ENCODE assay signal across 22 cellular contexts in the genomic region with DNA sequence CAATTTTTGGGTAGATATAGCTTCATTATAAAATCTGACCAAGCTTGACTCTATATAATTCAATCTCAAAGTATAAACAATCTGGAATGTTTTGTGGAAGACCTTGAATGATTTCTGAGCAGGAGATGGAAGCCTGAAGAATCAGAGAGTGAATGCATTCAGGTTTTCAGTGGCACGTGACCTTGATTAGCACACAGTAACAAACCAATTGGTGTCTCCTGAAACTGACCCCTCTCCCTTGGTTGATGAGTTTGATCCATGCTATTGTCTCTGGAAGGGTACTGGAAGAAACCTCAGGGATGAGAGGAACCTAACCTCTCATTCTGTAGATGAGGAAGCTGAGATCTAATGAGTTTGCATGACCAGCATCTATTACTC. TPM values are rescaled to one million over a fixed set of nuclear protein-coding genes. Genes with fewer than 3 reads are reported as not detected.
"Had no signal": no experiment of that assay in that cellular context is flagged by ENCODE, and none has a peak within 500 bp of the region (broad histone marks: within the 10 kb centered on the region; RNA-seq: fewer than 3 reads in every experiment).

No MANE protein-coding gene starts in this region.

- H3K36me3 ChIP-seq: ascending aorta, brain microvascular endothelial cell, esophagus muscularis mucosa, pancreas, upper lobe of right lung had no signal

- H3K36me3 Mint-ChIP-seq: activated naive CD4-positive, alpha-beta T cell treated with anti-CD3 and anti-CD28 coated beads, Interleukin-2, amount 50 U/mL, for 72 hours had no signal

- DNase-seq: activated gamma-delta T cell; effector memory CD4-positive, alpha-beta T cell; T1000 had no signal

- H2AFZ ChIP-seq: hepatocyte had no signal

- H3K4me2 ChIP-seq: hepatocyte had no signal

- H3K79me2 ChIP-seq: hepatocyte had no signal

- H3K4me1 ChIP-seq: ascending aorta, esophagus muscularis mucosa, psoas muscle, upper lobe of right lung had no signal

- H3K27ac Mint-ChIP-seq: activated CD4-positive, alpha-beta T cell treated with anti-CD3 and anti-CD28 coated beads, Interleukin-2, amount 10 ng/mL, durations not matched to agents 24 days and 14 days; activated CD8-positive, alpha-beta T cell treated with anti-CD3 and anti-CD28 coated beads for 36 hours; activated naive CD4-positive, alpha-beta T cell treated with anti-CD3 and anti-CD28 coated beads, Interleukin-2, amount 50 U/mL, for 72 hours; activated T-helper 1 cell treated with anti-CD3 and anti-CD28 coated beads, Interleukin-12 subunit alpha, Interleukin-12 subunit beta, Interleukin-2, Interleukin-4 antibody, amounts not matched to agents 30 ng/mL and 10 ng/mL and 1 ng/mL, durations not matched to agents 14 hours and 24 hours and 36 hours; T-helper 1 cell treated with Interleukin-12 subunit alpha and Interleukin-12 subunit beta and Interleukin-4 antibody, amounts not matched to agents 30 μg/mL and 1 μg/mL, for 36 hours had no signal

- H3K9me3 ChIP-seq: ascending aorta, esophagus muscularis mucosa, pancreas, psoas muscle, upper lobe of right lung had no signal

- H3K27ac ChIP-seq: ascending aorta, brain microvascular endothelial cell, esophagus muscularis mucosa, hepatocyte, psoas muscle, upper lobe of right lung had no signal

- H3K9me3 Mint-ChIP-seq: activated CD4-positive, alpha-beta T cell treated with anti-CD3 and anti-CD28 coated beads, Interleukin-2, amount 10 ng/mL, durations not matched to agents 24 days and 14 days; activated CD8-positive, alpha-beta T cell treated with anti-CD3 and anti-CD28 coated beads for 36 hours; activated naive CD4-positive, alpha-beta T cell treated with anti-CD3 and anti-CD28 coated beads, Interleukin-2, amount 50 U/mL, for 72 hours; activated T-helper 1 cell treated with anti-CD3 and anti-CD28 coated beads, Interleukin-12 subunit alpha, Interleukin-12 subunit beta, Interleukin-2, Interleukin-4 antibody, amounts not matched to agents 30 ng/mL and 10 ng/mL and 1 ng/mL, durations not matched to agents 14 hours and 24 hours and 36 hours; nephron; T-helper 1 cell treated with Interleukin-12 subunit alpha and Interleukin-12 subunit beta and Interleukin-4 antibody, amounts not matched to agents 30 μg/mL and 1 μg/mL, for 36 hours had no signal

- H3K4me3 Mint-ChIP-seq: activated CD4-positive, alpha-beta T cell treated with anti-CD3 and anti-CD28 coated beads, Interleukin-2, amount 10 ng/mL, durations not matched to agents 24 days and 14 days; activated CD8-positive, alpha-beta T cell treated with anti-CD3 and anti-CD28 coated beads for 36 hours; activated T-helper 1 cell treated with anti-CD3 and anti-CD28 coated beads, Interleukin-12 subunit alpha, Interleukin-12 subunit beta, Interleukin-2, Interleukin-4 antibody, amounts not matched to agents 30 ng/mL and 10 ng/mL and 1 ng/mL, durations not matched to agents 14 hours and 24 hours and 36 hours; nephron; T-helper 1 cell treated with Interleukin-12 subunit alpha and Interleukin-12 subunit beta and Interleukin-4 antibody, amounts not matched to agents 30 μg/mL and 1 μg/mL, for 36 hours had no signal

- H3K27me3 ChIP-seq: ascending aorta, brain microvascular endothelial cell, hepatocyte, pancreas had no signal

- H3K4me3 ChIP-seq: ascending aorta, esophagus muscularis mucosa, hepatocyte, pancreas, psoas muscle, upper lobe of right lung had no signal

RNA-seq across cellular contexts. Expression of gene PCDH8, which starts 39.6 kb away (rescaled TPM):
- total RNA-seq: activated CD4-positive, alpha-beta T cell treated with anti-CD3 and anti-CD28 coated beads, Interleukin-2, amount 10 ng/mL, durations not matched to agents 24 days and 14 days; activated CD8-positive, alpha-beta T cell treated with anti-CD3 and anti-CD28 coated beads for 36 hours; activated naive CD4-positive, alpha-beta T cell treated with anti-CD3 and anti-CD28 coated beads, Interleukin-2, amount 50 U/mL, for 72 hours; activated T-helper 1 cell treated with anti-CD3 and anti-CD28 coated beads, Interleukin-12 subunit alpha, Interleukin-12 subunit beta, Interleukin-2, Interleukin-4 antibody, amounts not matched to agents 30 ng/mL and 10 ng/mL and 1 ng/mL, durations not matched to agents 14 hours and 24 hours and 36 hours; ascending aorta; dermis microvascular lymphatic vessel endothelial cell; left ventricle myocardium superior; mononuclear cell; myocyte; right cardiac atrium; subcutaneous adipose tissue; upper lobe of right lung had no signal
